17 cellular contexts compared by ENCODE assay signal in the genomic region with DNA sequence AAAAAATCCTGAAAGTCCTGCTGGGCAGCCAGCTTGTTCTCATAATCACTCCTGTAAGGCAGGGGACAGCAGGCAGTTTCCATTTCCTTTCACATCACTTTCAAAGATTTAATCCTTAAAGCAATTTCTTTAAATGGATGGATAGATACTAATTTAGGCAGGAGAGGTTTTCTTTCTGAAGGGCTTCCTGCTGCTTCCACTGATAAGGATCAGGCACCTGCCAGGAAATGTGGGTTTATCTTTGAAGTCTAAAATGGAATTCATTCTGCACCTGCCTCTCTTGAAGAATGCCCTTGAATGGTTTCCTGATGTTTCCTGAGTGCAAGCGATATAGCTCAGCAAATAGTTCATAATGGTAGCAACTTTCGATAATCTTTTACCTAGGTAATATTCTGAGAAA.
DNase-seq lines count a peak whose midpoint lies in the region; ATAC-seq lines count a peak whose summit lies in the region.
"Had no signal": no experiment of that assay in that cellular context is flagged by ENCODE, and none has a peak within 500 bp of the region (broad histone marks: within the 10 kb centered on the region; RNA-seq: fewer than 3 reads in every experiment).

No MANE protein-coding gene starts in this region.

- WGBS in HUES64: 67% methylated on average over 1 of the region's 2 CpGs

- no peak overlapping the region for H3K4me3 ChIP-seq in HUES64 (ENCODE audit: low read length)
- peak overlapping the region; percentile 6; the same call in 1 of the 2 replicates for H3K4me3 ChIP-seq in iPS-20b (ENCODE audit: low read length)
- H3K4me3 ChIP-seq: psoas muscle, spleen had no signal

- H3K36me3 ChIP-seq in HUES64 (ENCODE audit: insufficient read depth, low read length) (no peaks in the 10 kb centered on the region), iPS-20b (ENCODE audit: insufficient read depth, low read depth, low read length) (no peaks in the 10 kb centered on the region)
- H3K36me3 ChIP-seq: spleen had no signal

- ATAC-seq in GM19395 (IDR thresholded peaks at IDR 0.05; ENCODE audit: unreplicated experiment): no peak
- no peak for ATAC-seq in HG03442 (IDR thresholded peaks at IDR 0.05; ENCODE audit: unreplicated experiment)
- ATAC-seq: PC-3, psoas muscle had no signal

- H3K9me3 ChIP-seq in HUES64 (ENCODE audit: insufficient read depth, low read depth, low read length): no peaks in the 10 kb centered on the region
- no peaks in the 10 kb centered on the region for H3K9me3 ChIP-seq in iPS-20b (ENCODE audit: insufficient read depth, low read depth, low read length)
- H3K9me3 ChIP-seq: psoas muscle, spleen had no signal

- DNase-seq in NCI-H2107 treated with DMSO at 0.1 percent for 48 hours (lab: John Stamatoyannopoulos, UW; ENCODE audit: unreplicated experiment): peak; percentile 46
- DNase-seq in NCI-H2107 (lab: John Stamatoyannopoulos, UW): no peak
- DNase-seq in NCI-H345 (lab: John Stamatoyannopoulos, UW): peak; percentile 59
- DNase-seq in RPMI8226: no peak
- DNase-seq: activated CD4-positive, alpha-beta memory T cell treated with anti-CD3 and anti-CD28 coated beads, Interleukin-2, amount 10 ng/mL, durations not matched to agents 7 days and 5 days; KG1; naive B cell; NCI-H2029; PC-3; psoas muscle; spleen; stimulated activated naive CD4-positive, alpha-beta T cell treated with Interleukin-2 at 50 U/mL for 16 hours had no signal

- H3K9ac ChIP-seq in HUES64 (ENCODE audit: low read depth, low read length) (no peak overlapping the region), iPS-20b (ENCODE audit: low read depth, low read length) (no peak overlapping the region)

- H3K27me3 ChIP-seq in HUES64 (ENCODE audit: insufficient read depth, low read length) (no peaks in the 10 kb centered on the region), iPS-20b (ENCODE audit: insufficient read depth, low read length) (no peaks in the 10 kb centered on the region)
- H3K27me3 ChIP-seq: spleen had no signal

- H3K27ac ChIP-seq in HUES64 (ENCODE audit: low read depth, low read length) (peak overlapping the region; percentile 42), iPS-20b (ENCODE audit: low read length) (no peak overlapping the region)
- H3K27ac ChIP-seq: C4-2B, psoas muscle, spleen had no signal

- peaks cover 19% of the 10 kb centered on the region for H3K4me1 ChIP-seq in HUES64 (ENCODE audit: insufficient read depth, low read length)
- H3K4me1 ChIP-seq in iPS-20b (ENCODE audit: insufficient read depth, low read length): peaks cover 11% of the 10 kb centered on the region; the same call in 1 of the 2 replicates
- H3K4me1 ChIP-seq: psoas muscle, spleen had no signal

Comparison
In these comparisons a context has a peak if more than half of its experiments do, and no peak if none do; other contexts are left out.
1. DNase-seq: peak in NCI-H2107 treated with DMSO at 0.1 percent for 48 hours (single experiment) and NCI-H345 (single experiment); none in NCI-H2107 (single experiment) and RPMI8226 (single experiment).